ENCODE assay signal across 1 cellular context in genomic region chr3:49164983-49165720, GRCh38.
A peak's percentile ranks its signal among the peaks of the same experiment; 100 is the strongest.
TF ChIP-seq lines count a peak whose summit lies in the region.

No MANE protein-coding gene starts in this region.

TF ChIP-seq in HepG2, 621 proteins besides CTCF, POLR2A, EP300 and RAD21 (continued from another document):
- TF ChIP-seq, protein P1, sequence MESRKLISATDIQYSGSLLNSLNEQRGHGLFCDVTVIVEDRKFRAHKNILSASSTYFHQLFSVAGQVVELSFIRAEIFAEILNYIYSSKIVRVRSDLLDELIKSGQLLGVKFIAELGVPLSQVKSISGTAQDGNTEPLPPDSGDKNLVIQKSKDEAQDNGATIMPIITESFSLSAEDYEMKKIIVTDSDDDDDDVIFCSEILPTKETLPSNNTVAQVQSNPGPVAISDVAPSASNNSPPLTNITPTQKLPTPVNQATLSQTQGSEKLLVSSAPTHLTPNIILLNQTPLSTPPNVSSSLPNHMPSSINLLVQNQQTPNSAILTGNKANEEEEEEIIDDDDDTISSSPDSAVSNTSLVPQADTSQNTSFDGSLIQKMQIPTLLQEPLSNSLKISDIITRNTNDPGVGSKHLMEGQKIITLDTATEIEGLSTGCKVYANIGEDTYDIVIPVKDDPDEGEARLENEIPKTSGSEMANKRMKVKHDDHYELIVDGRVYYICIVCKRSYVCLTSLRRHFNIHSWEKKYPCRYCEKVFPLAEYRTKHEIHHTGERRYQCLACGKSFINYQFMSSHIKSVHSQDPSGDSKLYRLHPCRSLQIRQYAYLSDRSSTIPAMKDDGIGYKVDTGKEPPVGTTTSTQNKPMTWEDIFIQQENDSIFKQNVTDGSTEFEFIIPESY (CRISPR knock-in tag; IDR thresholded peaks at IDR 0.05), result 0 out of 2 replicates have a peak, but pooled peaks have one; percentile 30
- TF ChIP-seq IKZF5 (CRISPR knock-in tag; IDR thresholded peaks at IDR 0.05) (no peak), ZNF143 (CRISPR knock-in tag; IDR thresholded peaks at IDR 0.05) (no peak), ZNF3 (CRISPR knock-in tag; IDR thresholded peaks at IDR 0.05) (no peak), ZNF615 (CRISPR knock-in tag; IDR thresholded peaks at IDR 0.05; ENCODE audit: borderline replicate concordance) (0 out of 2 replicates have a peak, but pooled peaks have one; percentile 17), HOMEZ (CRISPR knock-in tag; IDR thresholded peaks at IDR 0.05; ENCODE audit: low read depth) (no peak), ZNF430 (CRISPR knock-in tag; IDR thresholded peaks at IDR 0.05) (no peak), ZNF839 (CRISPR knock-in tag; IDR thresholded peaks at IDR 0.05; ENCODE audit: borderline replicate concordance) (no peak), ZBTB7B (CRISPR knock-in tag; IDR thresholded peaks at IDR 0.05) (no peak), MEF2D (CRISPR knock-in tag; IDR thresholded peaks at IDR 0.05) (no peak), NFRKB (IDR thresholded peaks at IDR 0.05) (no peak), CBX1 (IDR thresholded peaks at IDR 0.05; ENCODE audit: low read depth) (no peak), ZNF605 (CRISPR knock-in tag; IDR thresholded peaks at IDR 0.05) (0 out of 2 replicates have a peak, but pooled peaks have one; percentile 7), PTBP1 (IDR thresholded peaks at IDR 0.05; ENCODE audit: low read depth, low read length, poor library complexity, severe bottlenecking) (no peak), NR3C1 (CRISPR knock-in tag; IDR thresholded peaks at IDR 0.05) (no peak), ZFP82 (CRISPR knock-in tag; IDR thresholded peaks at IDR 0.05; ENCODE audit: borderline replicate concordance) (no peak), PAF1 (CRISPR knock-in tag; IDR thresholded peaks at IDR 0.05) (no peak)
- TF ChIP-seq, protein P2, sequence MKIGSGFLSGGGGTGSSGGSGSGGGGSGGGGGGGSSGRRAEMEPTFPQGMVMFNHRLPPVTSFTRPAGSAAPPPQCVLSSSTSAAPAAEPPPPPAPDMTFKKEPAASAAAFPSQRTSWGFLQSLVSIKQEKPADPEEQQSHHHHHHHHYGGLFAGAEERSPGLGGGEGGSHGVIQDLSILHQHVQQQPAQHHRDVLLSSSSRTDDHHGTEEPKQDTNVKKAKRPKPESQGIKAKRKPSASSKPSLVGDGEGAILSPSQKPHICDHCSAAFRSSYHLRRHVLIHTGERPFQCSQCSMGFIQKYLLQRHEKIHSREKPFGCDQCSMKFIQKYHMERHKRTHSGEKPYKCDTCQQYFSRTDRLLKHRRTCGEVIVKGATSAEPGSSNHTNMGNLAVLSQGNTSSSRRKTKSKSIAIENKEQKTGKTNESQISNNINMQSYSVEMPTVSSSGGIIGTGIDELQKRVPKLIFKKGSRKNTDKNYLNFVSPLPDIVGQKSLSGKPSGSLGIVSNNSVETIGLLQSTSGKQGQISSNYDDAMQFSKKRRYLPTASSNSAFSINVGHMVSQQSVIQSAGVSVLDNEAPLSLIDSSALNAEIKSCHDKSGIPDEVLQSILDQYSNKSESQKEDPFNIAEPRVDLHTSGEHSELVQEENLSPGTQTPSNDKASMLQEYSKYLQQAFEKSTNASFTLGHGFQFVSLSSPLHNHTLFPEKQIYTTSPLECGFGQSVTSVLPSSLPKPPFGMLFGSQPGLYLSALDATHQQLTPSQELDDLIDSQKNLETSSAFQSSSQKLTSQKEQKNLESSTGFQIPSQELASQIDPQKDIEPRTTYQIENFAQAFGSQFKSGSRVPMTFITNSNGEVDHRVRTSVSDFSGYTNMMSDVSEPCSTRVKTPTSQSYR (CRISPR knock-in tag; IDR thresholded peaks at IDR 0.05; ENCODE audit: borderline replicate concordance), result no peak
- TF ChIP-seq, protein P3, sequence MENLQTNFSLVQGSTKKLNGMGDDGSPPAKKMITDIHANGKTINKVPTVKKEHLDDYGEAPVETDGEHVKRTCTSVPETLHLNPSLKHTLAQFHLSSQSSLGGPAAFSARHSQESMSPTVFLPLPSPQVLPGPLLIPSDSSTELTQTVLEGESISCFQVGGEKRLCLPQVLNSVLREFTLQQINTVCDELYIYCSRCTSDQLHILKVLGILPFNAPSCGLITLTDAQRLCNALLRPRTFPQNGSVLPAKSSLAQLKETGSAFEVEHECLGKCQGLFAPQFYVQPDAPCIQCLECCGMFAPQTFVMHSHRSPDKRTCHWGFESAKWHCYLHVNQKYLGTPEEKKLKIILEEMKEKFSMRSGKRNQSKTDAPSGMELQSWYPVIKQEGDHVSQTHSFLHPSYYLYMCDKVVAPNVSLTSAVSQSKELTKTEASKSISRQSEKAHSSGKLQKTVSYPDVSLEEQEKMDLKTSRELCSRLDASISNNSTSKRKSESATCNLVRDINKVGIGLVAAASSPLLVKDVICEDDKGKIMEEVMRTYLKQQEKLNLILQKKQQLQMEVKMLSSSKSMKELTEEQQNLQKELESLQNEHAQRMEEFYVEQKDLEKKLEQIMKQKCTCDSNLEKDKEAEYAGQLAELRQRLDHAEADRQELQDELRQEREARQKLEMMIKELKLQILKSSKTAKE (CRISPR knock-in tag; IDR thresholded peaks at IDR 0.05; ENCODE audit: borderline replicate concordance), result no peak
- TF ChIP-seq, protein P4, sequence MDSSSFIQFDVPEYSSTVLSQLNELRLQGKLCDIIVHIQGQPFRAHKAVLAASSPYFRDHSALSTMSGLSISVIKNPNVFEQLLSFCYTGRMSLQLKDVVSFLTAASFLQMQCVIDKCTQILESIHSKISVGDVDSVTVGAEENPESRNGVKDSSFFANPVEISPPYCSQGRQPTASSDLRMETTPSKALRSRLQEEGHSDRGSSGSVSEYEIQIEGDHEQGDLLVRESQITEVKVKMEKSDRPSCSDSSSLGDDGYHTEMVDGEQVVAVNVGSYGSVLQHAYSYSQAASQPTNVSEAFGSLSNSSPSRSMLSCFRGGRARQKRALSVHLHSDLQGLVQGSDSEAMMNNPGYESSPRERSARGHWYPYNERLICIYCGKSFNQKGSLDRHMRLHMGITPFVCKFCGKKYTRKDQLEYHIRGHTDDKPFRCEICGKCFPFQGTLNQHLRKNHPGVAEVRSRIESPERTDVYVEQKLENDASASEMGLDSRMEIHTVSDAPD (CRISPR knock-in tag; IDR thresholded peaks at IDR 0.05), result no peak
